Comparison of ENCODE assay signal across 1 cellular context in the genomic region with DNA sequence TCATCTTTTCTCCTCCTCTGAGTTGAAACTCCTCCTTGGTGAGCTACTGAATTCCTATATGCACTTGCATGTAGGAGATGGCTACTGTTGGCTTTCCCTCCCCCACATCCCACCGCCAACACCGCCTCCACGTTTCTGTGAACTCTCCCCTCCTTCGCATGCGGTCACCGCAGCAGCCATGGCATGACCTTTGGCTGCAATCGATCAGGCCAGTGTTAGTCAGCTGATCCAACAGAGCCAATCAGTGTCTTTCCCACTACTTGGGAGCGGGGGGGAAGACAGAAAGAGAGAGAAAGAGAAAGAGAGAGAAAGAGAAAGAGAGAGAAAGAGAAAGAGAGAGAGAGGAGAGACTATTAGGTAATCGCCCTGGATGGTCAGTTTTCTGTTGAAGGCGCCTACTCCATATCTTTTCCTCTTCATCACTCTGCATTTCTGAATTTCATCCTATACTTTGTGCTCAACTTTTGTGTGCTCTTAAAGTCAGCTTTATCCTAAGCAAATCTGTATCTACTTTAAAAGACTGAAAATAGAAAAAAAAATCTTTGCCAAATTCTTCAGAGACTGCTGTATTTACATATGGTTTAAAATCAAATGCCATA.
TF ChIP-seq lines count a peak whose summit lies in the region.

No MANE protein-coding gene starts in this region.

TF ChIP-seq in HepG2, 621 proteins besides CTCF, POLR2A, EP300 and RAD21 (continued from another document and continues in another):
- TF ChIP-seq, protein P1, sequence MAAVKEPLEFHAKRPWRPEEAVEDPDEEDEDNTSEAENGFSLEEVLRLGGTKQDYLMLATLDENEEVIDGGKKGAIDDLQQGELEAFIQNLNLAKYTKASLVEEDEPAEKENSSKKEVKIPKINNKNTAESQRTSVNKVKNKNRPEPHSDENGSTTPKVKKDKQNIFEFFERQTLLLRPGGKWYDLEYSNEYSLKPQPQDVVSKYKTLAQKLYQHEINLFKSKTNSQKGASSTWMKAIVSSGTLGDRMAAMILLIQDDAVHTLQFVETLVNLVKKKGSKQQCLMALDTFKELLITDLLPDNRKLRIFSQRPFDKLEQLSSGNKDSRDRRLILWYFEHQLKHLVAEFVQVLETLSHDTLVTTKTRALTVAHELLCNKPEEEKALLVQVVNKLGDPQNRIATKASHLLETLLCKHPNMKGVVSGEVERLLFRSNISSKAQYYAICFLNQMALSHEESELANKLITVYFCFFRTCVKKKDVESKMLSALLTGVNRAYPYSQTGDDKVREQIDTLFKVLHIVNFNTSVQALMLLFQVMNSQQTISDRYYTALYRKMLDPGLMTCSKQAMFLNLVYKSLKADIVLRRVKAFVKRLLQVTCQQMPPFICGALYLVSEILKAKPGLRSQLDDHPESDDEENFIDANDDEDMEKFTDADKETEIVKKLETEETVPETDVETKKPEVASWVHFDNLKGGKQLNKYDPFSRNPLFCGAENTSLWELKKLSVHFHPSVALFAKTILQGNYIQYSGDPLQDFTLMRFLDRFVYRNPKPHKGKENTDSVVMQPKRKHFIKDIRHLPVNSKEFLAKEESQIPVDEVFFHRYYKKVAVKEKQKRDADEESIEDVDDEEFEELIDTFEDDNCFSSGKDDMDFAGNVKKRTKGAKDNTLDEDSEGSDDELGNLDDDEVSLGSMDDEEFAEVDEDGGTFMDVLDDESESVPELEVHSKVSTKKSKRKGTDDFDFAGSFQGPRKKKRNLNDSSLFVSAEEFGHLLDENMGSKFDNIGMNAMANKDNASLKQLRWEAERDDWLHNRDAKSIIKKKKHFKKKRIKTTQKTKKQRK (IDR thresholded peaks at IDR 0.05; ENCODE audit: low read length): no peak
- TF ChIP-seq ZNF512 (CRISPR knock-in tag; IDR thresholded peaks at IDR 0.05): no peak
- TF ChIP-seq ETV6 (CRISPR knock-in tag; conservative IDR thresholded peaks at IDR 0.05): no peak
- peak; percentile 63 to 72; a peak in 2 of 4 replicates for TF ChIP-seq HMGXB4 (CRISPR knock-in tag; IDR thresholded peaks at IDR 0.05; ENCODE audit: borderline replicate concordance in 1 of 2, low read depth in 1 of 2)
- TF ChIP-seq MBNL3 (CRISPR knock-in tag; conservative IDR thresholded peaks at IDR 0.05): no peak
- TF ChIP-seq SIX4 (CRISPR knock-in tag; IDR thresholded peaks at IDR 0.05): 0 out of 2 replicates have a peak, but pooled peaks have one; percentile 24
- peak; percentile 91; the same call in 1 of the 2 replicates for TF ChIP-seq AHR (CRISPR knock-in tag; IDR thresholded peaks at IDR 0.05)
- no peak for TF ChIP-seq GLMP (CRISPR knock-in tag; IDR thresholded peaks at IDR 0.05; ENCODE audit: borderline replicate concordance)
- TF ChIP-seq ZNF124 (CRISPR knock-in tag; IDR thresholded peaks at IDR 0.05): peak; percentile 93
- peak; percentile 73 for TF ChIP-seq SOX5 (CRISPR knock-in tag; IDR thresholded peaks at IDR 0.05; ENCODE audit: borderline replicate concordance)
- peak; percentile 44; the same call in 1 of the 2 replicates for TF ChIP-seq SP5 (CRISPR knock-in tag; IDR thresholded peaks at IDR 0.05; ENCODE audit: borderline replicate concordance, low read depth)
- TF ChIP-seq ZBTB7B (CRISPR knock-in tag; IDR thresholded peaks at IDR 0.05): 0 out of 2 replicates have a peak, but pooled peaks have one; percentile 29
- TF ChIP-seq, protein P2, sequence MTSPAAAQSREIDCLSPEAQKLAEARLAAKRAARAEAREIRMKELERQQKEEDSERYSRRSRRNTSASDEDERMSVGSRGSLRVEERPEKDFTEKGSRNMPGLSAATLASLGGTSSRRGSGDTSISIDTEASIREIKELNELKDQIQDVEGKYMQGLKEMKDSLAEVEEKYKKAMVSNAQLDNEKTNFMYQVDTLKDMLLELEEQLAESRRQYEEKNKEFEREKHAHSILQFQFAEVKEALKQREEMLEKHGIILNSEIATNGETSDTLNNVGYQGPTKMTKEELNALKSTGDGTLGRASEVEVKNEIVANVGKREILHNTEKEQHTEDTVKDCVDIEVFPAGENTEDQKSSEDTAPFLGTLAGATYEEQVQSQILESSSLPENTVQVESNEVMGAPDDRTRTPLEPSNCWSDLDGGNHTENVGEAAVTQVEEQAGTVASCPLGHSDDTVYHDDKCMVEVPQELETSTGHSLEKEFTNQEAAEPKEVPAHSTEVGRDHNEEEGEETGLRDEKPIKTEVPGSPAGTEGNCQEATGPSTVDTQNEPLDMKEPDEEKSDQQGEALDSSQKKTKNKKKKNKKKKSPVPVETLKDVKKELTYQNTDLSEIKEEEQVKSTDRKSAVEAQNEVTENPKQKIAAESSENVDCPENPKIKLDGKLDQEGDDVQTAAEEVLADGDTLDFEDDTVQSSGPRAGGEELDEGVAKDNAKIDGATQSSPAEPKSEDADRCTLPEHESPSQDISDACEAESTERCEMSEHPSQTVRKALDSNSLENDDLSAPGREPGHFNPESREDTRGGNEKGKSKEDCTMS (CRISPR knock-in tag; conservative IDR thresholded peaks at IDR 0.05): no peak
- TF ChIP-seq ZNF570 (CRISPR knock-in tag; IDR thresholded peaks at IDR 0.05; ENCODE audit: borderline replicate concordance): peak; percentile 86; the same call in 1 of the 2 replicates
- TF ChIP-seq ZNF709 (CRISPR knock-in tag; IDR thresholded peaks at IDR 0.05): peak; percentile 73; the same call in 1 of the 2 replicates
- TF ChIP-seq ZNF720 (CRISPR knock-in tag; IDR thresholded peaks at IDR 0.05): no peak
- no peak for TF ChIP-seq ZNF749 (CRISPR knock-in tag; IDR thresholded peaks at IDR 0.05; ENCODE audit: borderline replicate concordance)
- TF ChIP-seq GATA4 (IDR thresholded peaks at IDR 0.05; ENCODE audit: borderline replicate concordance, low read depth): no peak
- TF ChIP-seq SNAI1 (CRISPR knock-in tag; IDR thresholded peaks at IDR 0.05; ENCODE audit: borderline replicate concordance): 0 out of 2 replicates have a peak, but pooled peaks have one; percentile 48
- no peak; the same call in 1 of the 2 replicates for TF ChIP-seq ZNF703 (CRISPR knock-in tag; IDR thresholded peaks at IDR 0.05; ENCODE audit: borderline replicate concordance)
- TF ChIP-seq GFI1 (CRISPR knock-in tag; IDR thresholded peaks at IDR 0.05; ENCODE audit: borderline replicate concordance): peak; percentile 70
- TF ChIP-seq ZFP36L1 (CRISPR knock-in tag; IDR thresholded peaks at IDR 0.05): peak; percentile 82; the same call in 1 of the 2 replicates
- no peak for TF ChIP-seq SP1 (IDR thresholded peaks at IDR 0.05)
- TF ChIP-seq SP1 (CRISPR knock-in tag; IDR thresholded peaks at IDR 0.05): 0 out of 2 replicates have a peak, but pooled peaks have one; percentile 37
- peak; percentile 82 for TF ChIP-seq ZNF773 (CRISPR knock-in tag; IDR thresholded peaks at IDR 0.05; ENCODE audit: borderline replicate concordance)
- no peak; the same call in 1 of the 2 replicates for TF ChIP-seq PRMT3 (CRISPR knock-in tag; IDR thresholded peaks at IDR 0.05; ENCODE audit: borderline replicate concordance, low read depth)
- peak; percentile 97 for TF ChIP-seq SMYD3 (CRISPR knock-in tag; IDR thresholded peaks at IDR 0.05)
- peak; percentile 72 to 83; a peak in 2 of 4 replicates for TF ChIP-seq KLF16 (CRISPR knock-in tag; IDR thresholded peaks at IDR 0.05)
- peak; percentile 87 for TF ChIP-seq YEATS2 (CRISPR knock-in tag; IDR thresholded peaks at IDR 0.05; ENCODE audit: borderline replicate concordance)
- no peak for TF ChIP-seq CREB3 (CRISPR knock-in tag; IDR thresholded peaks at IDR 0.05)
- no peak for TF ChIP-seq SIN3B (IDR thresholded peaks at IDR 0.05; ENCODE audit: low read length)
- peak; percentile 89; the same call in 1 of the 2 replicates for TF ChIP-seq ZNF33B (CRISPR knock-in tag; IDR thresholded peaks at IDR 0.05)
- TF ChIP-seq, protein P3, sequence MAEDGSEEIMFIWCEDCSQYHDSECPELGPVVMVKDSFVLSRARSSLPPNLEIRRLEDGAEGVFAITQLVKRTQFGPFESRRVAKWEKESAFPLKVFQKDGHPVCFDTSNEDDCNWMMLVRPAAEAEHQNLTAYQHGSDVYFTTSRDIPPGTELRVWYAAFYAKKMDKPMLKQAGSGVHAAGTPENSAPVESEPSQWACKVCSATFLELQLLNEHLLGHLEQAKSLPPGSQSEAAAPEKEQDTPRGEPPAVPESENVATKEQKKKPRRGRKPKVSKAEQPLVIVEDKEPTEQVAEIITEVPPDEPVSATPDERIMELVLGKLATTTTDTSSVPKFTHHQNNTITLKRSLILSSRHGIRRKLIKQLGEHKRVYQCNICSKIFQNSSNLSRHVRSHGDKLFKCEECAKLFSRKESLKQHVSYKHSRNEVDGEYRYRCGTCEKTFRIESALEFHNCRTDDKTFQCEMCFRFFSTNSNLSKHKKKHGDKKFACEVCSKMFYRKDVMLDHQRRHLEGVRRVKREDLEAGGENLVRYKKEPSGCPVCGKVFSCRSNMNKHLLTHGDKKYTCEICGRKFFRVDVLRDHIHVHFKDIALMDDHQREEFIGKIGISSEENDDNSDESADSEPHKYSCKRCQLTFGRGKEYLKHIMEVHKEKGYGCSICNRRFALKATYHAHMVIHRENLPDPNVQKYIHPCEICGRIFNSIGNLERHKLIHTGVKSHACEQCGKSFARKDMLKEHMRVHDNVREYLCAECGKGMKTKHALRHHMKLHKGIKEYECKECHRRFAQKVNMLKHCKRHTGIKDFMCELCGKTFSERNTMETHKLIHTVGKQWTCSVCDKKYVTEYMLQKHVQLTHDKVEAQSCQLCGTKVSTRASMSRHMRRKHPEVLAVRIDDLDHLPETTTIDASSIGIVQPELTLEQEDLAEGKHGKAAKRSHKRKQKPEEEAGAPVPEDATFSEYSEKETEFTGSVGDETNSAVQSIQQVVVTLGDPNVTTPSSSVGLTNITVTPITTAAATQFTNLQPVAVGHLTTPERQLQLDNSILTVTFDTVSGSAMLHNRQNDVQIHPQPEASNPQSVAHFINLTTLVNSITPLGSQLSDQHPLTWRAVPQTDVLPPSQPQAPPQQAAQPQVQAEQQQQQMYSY (CRISPR knock-in tag; IDR thresholded peaks at IDR 0.05): no peak
- TF ChIP-seq NR2F1 (CRISPR knock-in tag; IDR thresholded peaks at IDR 0.05): peak; percentile 95 to 98
- TF ChIP-seq ZNF557 (CRISPR knock-in tag; IDR thresholded peaks at IDR 0.05): peak; percentile 93
- no peak for TF ChIP-seq MAFF (IDR thresholded peaks at IDR 0.05; ENCODE audit: low read depth, low read length)
- no peak for TF ChIP-seq PLSCR1 (CRISPR knock-in tag; IDR thresholded peaks at IDR 0.05; ENCODE audit: borderline replicate concordance)
- 0 out of 2 replicates have a peak, but pooled peaks have one; percentile 30 for TF ChIP-seq KAT7 (CRISPR knock-in tag; IDR thresholded peaks at IDR 0.05; ENCODE audit: borderline replicate concordance)
- TF ChIP-seq AKAP8 (CRISPR knock-in tag; IDR thresholded peaks at IDR 0.05): no peak
- peak; percentile 73 for TF ChIP-seq TEAD3 (CRISPR knock-in tag; optimal IDR thresholded peaks at IDR 0.05; ENCODE audit: borderline replicate concordance)
